In genomic region chr17:41825175-41825845, GRCh38 we compare ENCODE assay signal across 18 cellular contexts. TPM values are rescaled to one million over a fixed set of nuclear protein-coding genes. Genes with fewer than 3 reads are reported as not detected.
A peak's percentile ranks its signal among the peaks of the same experiment; 100 is the strongest.
DNase-seq lines count a peak whose midpoint lies in the region; ATAC-seq and TF ChIP-seq lines count a peak whose summit lies in the region.
"Had no signal": no experiment of that assay in that cellular context is flagged by ENCODE, and none has a peak within 500 bp of the region (broad histone marks: within the 10 kb centered on the region; RNA-seq: fewer than 3 reads in every experiment).

No MANE protein-coding gene starts in this region.

- no peak for TF ChIP-seq CTCF in chondrocyte (IDR thresholded peaks at IDR 0.05)

- H3K9me3 Mint-ChIP-seq in chondrocyte (ENCODE audit: low read depth), result no peaks in the 10 kb centered on the region
- no peaks in the 10 kb centered on the region for H3K9me3 Mint-ChIP-seq in stimulated activated naive B cell treated with anti-CD40 and anti-IgM and Interleukin-4, amounts not matched to agents 10 μg/mL and 1 μg/mL and 100 μg/mL, for 72 hours
- H3K9me3 Mint-ChIP-seq: IgD-negative memory B cell had no signal

- ATAC-seq in stimulated activated naive B cell treated with anti-CD40 and anti-IgM and Interleukin-4, amounts not matched to agents 10 μg/mL and 1 μg/mL and 100 μg/mL, for 72 hours (replicated peaks), result no peak
- no peak for ATAC-seq in HG02973 (IDR thresholded peaks at IDR 0.05; ENCODE audit: unreplicated experiment)

- H3K36me3 Mint-ChIP-seq in chondrocyte (ENCODE audit: low read depth), result peaks cover 13% of the 10 kb centered on the region
- H3K36me3 Mint-ChIP-seq in stimulated activated naive B cell treated with anti-CD40 and anti-IgM and Interleukin-4, amounts not matched to agents 10 μg/mL and 1 μg/mL and 100 μg/mL, for 72 hours, result peaks cover 23 to 29% of the 10 kb centered on the region in 2 donors

- no peaks in the 10 kb centered on the region for H3K27me3 Mint-ChIP-seq in chondrocyte (ENCODE audit: low read depth)
- H3K27me3 Mint-ChIP-seq in stimulated activated naive B cell treated with anti-CD40 and anti-IgM and Interleukin-4, amounts not matched to agents 10 μg/mL and 1 μg/mL and 100 μg/mL, for 72 hours, result peaks cover 0 to 6% of the 10 kb centered on the region in 2 donors
- H3K27me3 Mint-ChIP-seq: IgD-negative memory B cell had no signal

- peak; percentile 34 for DNase-seq in chondrocyte (ENCODE audit: low spot score)
- DNase-seq in stimulated activated naive B cell treated with anti-CD40 and anti-IgM and Interleukin-4, amounts not matched to agents 10 μg/mL and 1 μg/mL and 100 μg/mL, for 72 hours, result no peak
- DNase-seq in NCI-H2107 (lab: John Stamatoyannopoulos, UW), result no peak
- DNase-seq: ACHN, AML-193, COR-L47, GM23248, HCEC 1CT, NCI-H1105, NCI-H1694, NCI-H2227 treated with DMSO at 0.1 percent for 48 hours, NCI-H524, PC-9 had no signal

- no peaks in the 10 kb centered on the region for H3K4me1 Mint-ChIP-seq in chondrocyte (ENCODE audit: low read depth)
- H3K4me1 Mint-ChIP-seq in stimulated activated naive B cell treated with anti-CD40 and anti-IgM and Interleukin-4, amounts not matched to agents 10 μg/mL and 1 μg/mL and 100 μg/mL, for 72 hours, result peaks cover 0 to 6% of the 10 kb centered on the region in 2 donors
- H3K4me1 Mint-ChIP-seq: IgD-negative memory B cell had no signal

- H3K27ac Mint-ChIP-seq in chondrocyte (ENCODE audit: unreplicated experiment), result no peak overlapping the region
- H3K27ac Mint-ChIP-seq in stimulated activated naive B cell treated with anti-CD40 and anti-IgM and Interleukin-4, amounts not matched to agents 10 μg/mL and 1 μg/mL and 100 μg/mL, for 72 hours, result peak overlapping the region; percentile 47
- H3K27ac Mint-ChIP-seq: IgD-negative memory B cell had no signal

- H3K4me3 Mint-ChIP-seq in chondrocyte (ENCODE audit: unreplicated experiment), result no peak overlapping the region
- H3K4me3 Mint-ChIP-seq in stimulated activated naive B cell treated with anti-CD40 and anti-IgM and Interleukin-4, amounts not matched to agents 10 μg/mL and 1 μg/mL and 100 μg/mL, for 72 hours, result no peak overlapping the region
- H3K4me3 Mint-ChIP-seq: IgD-negative memory B cell had no signal

RNA-seq across cellular contexts. Expression of gene NT5C3B, which starts 10.7 kb away (rescaled TPM):
- total RNA-seq in chondrocyte, result 39.8 to 52.4 TPM (median 47.8 TPM) in 3 replicates

RNA-seq across cellular contexts. Expression of gene KLHL10, which starts 12.3 kb away (rescaled TPM):
- total RNA-seq in chondrocyte, result 0.67 TPM in 1 of 3 replicates, not detected in the others
- total RNA-seq: HT-29, LHCN-M2, PC-9, SK-MEL-5 had no signal

RNA-seq across cellular contexts. Expression of gene FKBP10, which starts 12.5 kb away (rescaled TPM):
- total RNA-seq in chondrocyte, result 557 to 584 TPM (median 567 TPM) in 3 replicates

RNA-seq across cellular contexts. Expression of gene P3H4, which starts 13.6 kb away (rescaled TPM):
- 83.8 to 109 TPM (median 84.8 TPM) in 3 replicates for total RNA-seq in chondrocyte

RNA-seq across cellular contexts. Expression of gene JUP, which starts 38.8 kb away (rescaled TPM):
- 8.1 to 22.0 TPM (median 18.8 TPM) in 3 replicates for total RNA-seq in chondrocyte
- total RNA-seq: LHCN-M2 had no signal
